ENCODE assay signal across 1 cellular context in the genomic region with DNA sequence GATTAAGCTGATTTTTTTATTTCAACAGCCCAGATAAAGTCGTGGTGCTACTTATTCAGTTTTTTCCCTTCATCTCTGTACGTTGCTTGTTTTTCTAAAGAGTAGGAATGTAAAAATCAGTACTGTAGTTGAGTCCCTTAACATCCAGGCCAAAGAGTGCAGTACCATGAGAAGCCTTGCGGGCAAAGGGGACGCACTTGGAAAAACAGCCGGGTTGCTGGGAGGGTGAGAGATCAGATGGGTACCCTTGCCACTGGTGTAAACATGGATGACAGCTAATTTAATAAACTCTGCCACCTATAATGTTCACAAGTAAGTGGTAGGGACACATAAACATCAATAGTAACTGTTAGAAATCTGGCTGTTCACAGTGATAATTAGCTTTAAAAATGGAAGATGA.
TF ChIP-seq lines count a peak whose summit lies in the region.

No MANE protein-coding gene starts in this region.

TF ChIP-seq in GM23338, 12 proteins besides CTCF, POLR2A, EP300 and RAD21 (continued from another document):
- TF ChIP-seq ZNF462 (CRISPR knock-in tag; IDR thresholded peaks at IDR 0.05) = no peak
- no peak for TF ChIP-seq NANOG (IDR thresholded peaks at IDR 0.05; ENCODE audit: borderline replicate concordance)
- no peak for TF ChIP-seq JUNB (IDR thresholded peaks at IDR 0.05; ENCODE audit: unreplicated experiment)
- TF ChIP-seq, protein P1, sequence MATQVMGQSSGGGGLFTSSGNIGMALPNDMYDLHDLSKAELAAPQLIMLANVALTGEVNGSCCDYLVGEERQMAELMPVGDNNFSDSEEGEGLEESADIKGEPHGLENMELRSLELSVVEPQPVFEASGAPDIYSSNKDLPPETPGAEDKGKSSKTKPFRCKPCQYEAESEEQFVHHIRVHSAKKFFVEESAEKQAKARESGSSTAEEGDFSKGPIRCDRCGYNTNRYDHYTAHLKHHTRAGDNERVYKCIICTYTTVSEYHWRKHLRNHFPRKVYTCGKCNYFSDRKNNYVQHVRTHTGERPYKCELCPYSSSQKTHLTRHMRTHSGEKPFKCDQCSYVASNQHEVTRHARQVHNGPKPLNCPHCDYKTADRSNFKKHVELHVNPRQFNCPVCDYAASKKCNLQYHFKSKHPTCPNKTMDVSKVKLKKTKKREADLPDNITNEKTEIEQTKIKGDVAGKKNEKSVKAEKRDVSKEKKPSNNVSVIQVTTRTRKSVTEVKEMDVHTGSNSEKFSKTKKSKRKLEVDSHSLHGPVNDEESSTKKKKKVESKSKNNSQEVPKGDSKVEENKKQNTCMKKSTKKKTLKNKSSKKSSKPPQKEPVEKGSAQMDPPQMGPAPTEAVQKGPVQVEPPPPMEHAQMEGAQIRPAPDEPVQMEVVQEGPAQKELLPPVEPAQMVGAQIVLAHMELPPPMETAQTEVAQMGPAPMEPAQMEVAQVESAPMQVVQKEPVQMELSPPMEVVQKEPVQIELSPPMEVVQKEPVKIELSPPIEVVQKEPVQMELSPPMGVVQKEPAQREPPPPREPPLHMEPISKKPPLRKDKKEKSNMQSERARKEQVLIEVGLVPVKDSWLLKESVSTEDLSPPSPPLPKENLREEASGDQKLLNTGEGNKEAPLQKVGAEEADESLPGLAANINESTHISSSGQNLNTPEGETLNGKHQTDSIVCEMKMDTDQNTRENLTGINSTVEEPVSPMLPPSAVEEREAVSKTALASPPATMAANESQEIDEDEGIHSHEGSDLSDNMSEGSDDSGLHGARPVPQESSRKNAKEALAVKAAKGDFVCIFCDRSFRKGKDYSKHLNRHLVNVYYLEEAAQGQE (IDR thresholded peaks at IDR 0.05; ENCODE audit: unreplicated experiment) = no peak
- TF ChIP-seq ZNF331 (CRISPR knock-in tag; IDR thresholded peaks at IDR 0.05; ENCODE audit: low read depth) = no peak
- no peak for TF ChIP-seq POLR2AphosphoS5 (IDR thresholded peaks at IDR 0.05; ENCODE audit: low read depth)
TF ChIP-seq in GM23338: peak in this region for 0.
